ENCODE assay signal across 1 cellular context in the genomic region with DNA sequence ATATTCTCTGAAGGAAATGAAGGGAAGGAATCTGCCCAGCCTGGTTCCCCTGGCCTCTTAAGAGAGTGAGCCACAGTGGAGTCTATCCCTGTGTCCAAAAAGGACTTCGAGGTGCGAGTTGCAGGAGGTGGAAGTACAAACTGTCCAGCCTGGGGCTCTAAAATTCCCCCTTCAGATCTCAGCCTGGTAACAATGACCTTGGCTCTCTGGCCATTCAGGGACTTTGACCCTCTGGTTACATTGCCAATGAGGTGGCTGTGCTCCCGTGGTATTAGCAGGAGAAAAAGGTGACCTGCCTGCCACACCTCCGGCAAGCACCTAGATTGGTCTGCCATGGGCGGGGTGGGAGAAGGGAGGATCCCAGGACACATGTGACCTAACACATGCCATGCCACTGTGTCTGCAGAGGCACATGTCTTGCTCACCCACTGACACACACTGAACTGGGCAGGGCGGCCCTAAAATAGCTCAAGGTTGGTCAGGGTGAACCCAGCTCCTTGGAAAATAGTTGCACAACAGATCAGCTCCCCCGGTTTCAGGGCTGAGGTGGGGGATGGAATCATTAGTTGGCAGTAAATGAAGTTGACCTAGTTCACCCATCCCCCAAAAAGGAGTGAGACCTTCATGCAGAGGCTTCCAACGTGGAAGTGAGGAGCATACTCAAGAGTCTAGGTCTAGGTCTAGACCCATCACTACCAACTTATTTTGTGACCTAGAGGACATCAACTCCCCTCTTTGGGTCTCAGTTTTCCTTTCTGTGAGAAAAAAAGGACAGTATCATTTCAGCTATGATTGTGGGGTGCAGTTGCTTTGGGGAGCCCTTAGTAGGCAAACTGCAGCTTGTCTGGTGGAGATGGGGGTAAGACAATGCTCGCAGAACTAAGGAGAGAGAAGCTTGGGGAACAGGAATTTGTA.
TF ChIP-seq lines count a peak whose summit lies in the region.

No MANE protein-coding gene starts in this region.

TF ChIP-seq in SK-N-SH, 30 proteins besides CTCF, POLR2A, EP300 and RAD21:
- TF ChIP-seq FOSL2 (IDR thresholded peaks at IDR 0.05; ENCODE audit: borderline replicate concordance, low read depth) (no peak), TEAD4 (IDR thresholded peaks at IDR 0.05; ENCODE audit: borderline replicate concordance, insufficient read depth) (no peak), ELF1 (IDR thresholded peaks at IDR 0.05) (no peak), SMC3 (IDR thresholded peaks at IDR 0.05; ENCODE audit: low read depth, low read length) (no peak), TAF1 (IDR thresholded peaks at IDR 0.05; ENCODE audit: borderline replicate concordance, low read depth, low read length) (no peak), GATA2 (CRISPR knock-in tag; IDR thresholded peaks at IDR 0.05) (no peak), POLR2AphosphoS5 (IDR thresholded peaks at IDR 0.05; ENCODE audit: low read depth, low read length) (no peak), EZH2phosphoT487 (IDR thresholded peaks at IDR 0.05; ENCODE audit: borderline replicate concordance, low read depth) (no peak), CHD2 (IDR thresholded peaks at IDR 0.05; ENCODE audit: low read length, partially characterized antibody) (no peak), YY1 (IDR thresholded peaks at IDR 0.05; ENCODE audit: low read depth) (no peak), TCF12 (IDR thresholded peaks at IDR 0.05) (no peak), NRF1 (IDR thresholded peaks at IDR 0.05; ENCODE audit: low read depth, low read length) (no peak), IRF3 (IDR thresholded peaks at IDR 0.05; ENCODE audit: low read depth, low read length) (no peak)
- TF ChIP-seq, protein P1, sequence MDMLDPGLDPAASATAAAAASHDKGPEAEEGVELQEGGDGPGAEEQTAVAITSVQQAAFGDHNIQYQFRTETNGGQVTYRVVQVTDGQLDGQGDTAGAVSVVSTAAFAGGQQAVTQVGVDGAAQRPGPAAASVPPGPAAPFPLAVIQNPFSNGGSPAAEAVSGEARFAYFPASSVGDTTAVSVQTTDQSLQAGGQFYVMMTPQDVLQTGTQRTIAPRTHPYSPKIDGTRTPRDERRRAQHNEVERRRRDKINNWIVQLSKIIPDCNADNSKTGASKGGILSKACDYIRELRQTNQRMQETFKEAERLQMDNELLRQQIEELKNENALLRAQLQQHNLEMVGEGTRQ (IDR thresholded peaks at IDR 0.05; ENCODE audit: borderline replicate concordance, low read depth, low read length), result no peak
- TF ChIP-seq, protein P2, sequence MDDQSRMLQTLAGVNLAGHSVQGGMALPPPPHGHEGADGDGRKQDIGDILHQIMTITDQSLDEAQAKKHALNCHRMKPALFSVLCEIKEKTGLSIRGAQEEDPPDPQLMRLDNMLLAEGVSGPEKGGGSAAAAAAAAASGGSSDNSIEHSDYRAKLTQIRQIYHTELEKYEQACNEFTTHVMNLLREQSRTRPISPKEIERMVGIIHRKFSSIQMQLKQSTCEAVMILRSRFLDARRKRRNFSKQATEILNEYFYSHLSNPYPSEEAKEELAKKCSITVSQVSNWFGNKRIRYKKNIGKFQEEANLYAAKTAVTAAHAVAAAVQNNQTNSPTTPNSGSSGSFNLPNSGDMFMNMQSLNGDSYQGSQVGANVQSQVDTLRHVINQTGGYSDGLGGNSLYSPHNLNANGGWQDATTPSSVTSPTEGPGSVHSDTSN (IDR thresholded peaks at IDR 0.05), result no peak
- TF ChIP-seq, protein P3, sequence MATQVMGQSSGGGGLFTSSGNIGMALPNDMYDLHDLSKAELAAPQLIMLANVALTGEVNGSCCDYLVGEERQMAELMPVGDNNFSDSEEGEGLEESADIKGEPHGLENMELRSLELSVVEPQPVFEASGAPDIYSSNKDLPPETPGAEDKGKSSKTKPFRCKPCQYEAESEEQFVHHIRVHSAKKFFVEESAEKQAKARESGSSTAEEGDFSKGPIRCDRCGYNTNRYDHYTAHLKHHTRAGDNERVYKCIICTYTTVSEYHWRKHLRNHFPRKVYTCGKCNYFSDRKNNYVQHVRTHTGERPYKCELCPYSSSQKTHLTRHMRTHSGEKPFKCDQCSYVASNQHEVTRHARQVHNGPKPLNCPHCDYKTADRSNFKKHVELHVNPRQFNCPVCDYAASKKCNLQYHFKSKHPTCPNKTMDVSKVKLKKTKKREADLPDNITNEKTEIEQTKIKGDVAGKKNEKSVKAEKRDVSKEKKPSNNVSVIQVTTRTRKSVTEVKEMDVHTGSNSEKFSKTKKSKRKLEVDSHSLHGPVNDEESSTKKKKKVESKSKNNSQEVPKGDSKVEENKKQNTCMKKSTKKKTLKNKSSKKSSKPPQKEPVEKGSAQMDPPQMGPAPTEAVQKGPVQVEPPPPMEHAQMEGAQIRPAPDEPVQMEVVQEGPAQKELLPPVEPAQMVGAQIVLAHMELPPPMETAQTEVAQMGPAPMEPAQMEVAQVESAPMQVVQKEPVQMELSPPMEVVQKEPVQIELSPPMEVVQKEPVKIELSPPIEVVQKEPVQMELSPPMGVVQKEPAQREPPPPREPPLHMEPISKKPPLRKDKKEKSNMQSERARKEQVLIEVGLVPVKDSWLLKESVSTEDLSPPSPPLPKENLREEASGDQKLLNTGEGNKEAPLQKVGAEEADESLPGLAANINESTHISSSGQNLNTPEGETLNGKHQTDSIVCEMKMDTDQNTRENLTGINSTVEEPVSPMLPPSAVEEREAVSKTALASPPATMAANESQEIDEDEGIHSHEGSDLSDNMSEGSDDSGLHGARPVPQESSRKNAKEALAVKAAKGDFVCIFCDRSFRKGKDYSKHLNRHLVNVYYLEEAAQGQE (IDR thresholded peaks at IDR 0.05; ENCODE audit: low read depth, low read length), result no peak
- TF ChIP-seq, protein P4, sequence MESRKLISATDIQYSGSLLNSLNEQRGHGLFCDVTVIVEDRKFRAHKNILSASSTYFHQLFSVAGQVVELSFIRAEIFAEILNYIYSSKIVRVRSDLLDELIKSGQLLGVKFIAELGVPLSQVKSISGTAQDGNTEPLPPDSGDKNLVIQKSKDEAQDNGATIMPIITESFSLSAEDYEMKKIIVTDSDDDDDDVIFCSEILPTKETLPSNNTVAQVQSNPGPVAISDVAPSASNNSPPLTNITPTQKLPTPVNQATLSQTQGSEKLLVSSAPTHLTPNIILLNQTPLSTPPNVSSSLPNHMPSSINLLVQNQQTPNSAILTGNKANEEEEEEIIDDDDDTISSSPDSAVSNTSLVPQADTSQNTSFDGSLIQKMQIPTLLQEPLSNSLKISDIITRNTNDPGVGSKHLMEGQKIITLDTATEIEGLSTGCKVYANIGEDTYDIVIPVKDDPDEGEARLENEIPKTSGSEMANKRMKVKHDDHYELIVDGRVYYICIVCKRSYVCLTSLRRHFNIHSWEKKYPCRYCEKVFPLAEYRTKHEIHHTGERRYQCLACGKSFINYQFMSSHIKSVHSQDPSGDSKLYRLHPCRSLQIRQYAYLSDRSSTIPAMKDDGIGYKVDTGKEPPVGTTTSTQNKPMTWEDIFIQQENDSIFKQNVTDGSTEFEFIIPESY (IDR thresholded peaks at IDR 0.05; ENCODE audit: borderline replicate concordance, low read depth), result no peak
- TF ChIP-seq, protein P5, sequence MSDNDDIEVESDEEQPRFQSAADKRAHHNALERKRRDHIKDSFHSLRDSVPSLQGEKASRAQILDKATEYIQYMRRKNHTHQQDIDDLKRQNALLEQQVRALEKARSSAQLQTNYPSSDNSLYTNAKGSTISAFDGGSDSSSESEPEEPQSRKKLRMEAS (IDR thresholded peaks at IDR 0.05; ENCODE audit: low read depth), result no peak
